Comparison of ENCODE assay signal across 1 cellular context in genomic region chr1:150293433-150294253, GRCh38.
TF ChIP-seq lines count a peak whose summit lies in the region.

Gene MRPS21, plus strand, starts transcription at chr1:150293861. Its CDS starts 506 bp downstream, at chr1:150294367.

TF ChIP-seq in HepG2, 621 proteins besides CTCF, POLR2A, EP300 and RAD21 (continued from another document and continues in another):
- TF ChIP-seq ZNF512B (CRISPR knock-in tag; IDR thresholded peaks at IDR 0.05; ENCODE audit: borderline replicate concordance) (no peak), ZNF883 (CRISPR knock-in tag; IDR thresholded peaks at IDR 0.05; ENCODE audit: not compliant biosample characterization) (peak; percentile 27), CHD2 (IDR thresholded peaks at IDR 0.05; ENCODE audit: low read depth, low read length) (no peak), ZNF331 (CRISPR knock-in tag; IDR thresholded peaks at IDR 0.05) (no peak), IRF1 (CRISPR knock-in tag; IDR thresholded peaks at IDR 0.05; ENCODE audit: low read depth) (no peak), ZSCAN29 (CRISPR knock-in tag; conservative IDR thresholded peaks at IDR 0.05) (no peak), ZNF354B (CRISPR knock-in tag; IDR thresholded peaks at IDR 0.05) (0 out of 2 replicates have a peak, but pooled peaks have one; percentile 55), HNRNPH1 (optimal IDR thresholded peaks at IDR 0.05; ENCODE audit: low read depth, low read length) (peak; percentile 71), TCF7 (IDR thresholded peaks at IDR 0.05; ENCODE audit: low read depth) (no peak), HDAC1 (CRISPR knock-in tag; IDR thresholded peaks at IDR 0.05) (peak; percentile 91), GFI1 (CRISPR knock-in tag; IDR thresholded peaks at IDR 0.05; ENCODE audit: borderline replicate concordance) (no peak; the same call in 1 of the 2 replicates), ZNF672 (CRISPR knock-in tag; IDR thresholded peaks at IDR 0.05) (no peak), ZNF691 (CRISPR knock-in tag; IDR thresholded peaks at IDR 0.05; ENCODE audit: borderline replicate concordance, low read depth) (no peak), SNAPC5 (CRISPR knock-in tag; IDR thresholded peaks at IDR 0.05; ENCODE audit: borderline replicate concordance) (no peak), BRF2 (CRISPR knock-in tag; IDR thresholded peaks at IDR 0.05) (0 out of 2 replicates have a peak, but pooled peaks have one; percentile 53), CEBPB (IDR thresholded peaks at IDR 0.05; ENCODE audit: borderline replicate concordance, low read depth, low read length) (peak; percentile 56; the same call in 1 of the 2 replicates), EED (CRISPR knock-in tag; IDR thresholded peaks at IDR 0.05) (no peak), SETDB1 (CRISPR knock-in tag; IDR thresholded peaks at IDR 0.05; ENCODE audit: borderline replicate concordance) (no peak), THAP7 (CRISPR knock-in tag; IDR thresholded peaks at IDR 0.05) (0 out of 2 replicates have a peak, but pooled peaks have one; percentile 31), BCL6 (CRISPR knock-in tag; IDR thresholded peaks at IDR 0.05) (no peak), SMARCE1 (IDR thresholded peaks at IDR 0.05; ENCODE audit: borderline replicate concordance) (no peak), CBFB (CRISPR knock-in tag; IDR thresholded peaks at IDR 0.05) (no peak), DPF2 (CRISPR knock-in tag; IDR thresholded peaks at IDR 0.05; ENCODE audit: borderline replicate concordance, low read depth) (no peak), SSRP1 (CRISPR knock-in tag; IDR thresholded peaks at IDR 0.05) (no peak), MYNN (CRISPR knock-in tag; IDR thresholded peaks at IDR 0.05; ENCODE audit: low read depth) (no peak), FOXA1 (IDR thresholded peaks at IDR 0.05) (no peak), FOXA1 (CRISPR knock-in tag; IDR thresholded peaks at IDR 0.05) (peak; percentile 68), ZMYM2 (CRISPR knock-in tag; IDR thresholded peaks at IDR 0.05) (no peak), GATAD1 (CRISPR knock-in tag; IDR thresholded peaks at IDR 0.05) (peak; percentile 97), TEF (CRISPR knock-in tag; IDR thresholded peaks at IDR 0.05) (no peak), ZNF263 (CRISPR knock-in tag; IDR thresholded peaks at IDR 0.05) (no peak), MAFK (conservative IDR thresholded peaks at IDR 0.05 in 1 of 2, IDR thresholded peaks at IDR 0.05 in 1 of 2; ENCODE audit: low read length in 2 of 2) (peak; percentile 58 to 65; a peak in 2 of 4 replicates), LRRFIP1 (CRISPR knock-in tag; conservative IDR thresholded peaks at IDR 0.05) (no peak), CREM (IDR thresholded peaks at IDR 0.05) (peak; percentile 94), CREM (CRISPR knock-in tag; IDR thresholded peaks at IDR 0.05) (0 out of 2 replicates have a peak, but pooled peaks have one; percentile 35), GZF1 (CRISPR knock-in tag; IDR thresholded peaks at IDR 0.05) (0 out of 2 replicates have a peak, but pooled peaks have one; percentile 53), MZF1 (CRISPR knock-in tag; IDR thresholded peaks at IDR 0.05; ENCODE audit: borderline replicate concordance) (0 out of 2 replicates have a peak, but pooled peaks have one; percentile 28), SP2 (CRISPR knock-in tag; IDR thresholded peaks at IDR 0.05) (no peak), ZNF543 (CRISPR knock-in tag; IDR thresholded peaks at IDR 0.05) (no peak), XBP1 (CRISPR knock-in tag; IDR thresholded peaks at IDR 0.05) (no peak), ZBTB49 (CRISPR knock-in tag; IDR thresholded peaks at IDR 0.05; ENCODE audit: borderline replicate concordance) (no peak), NFE2L2 (IDR thresholded peaks at IDR 0.05; ENCODE audit: low read length) (peak; percentile 35; the same call in 1 of the 2 replicates), ATF7-NPFF (CRISPR knock-in tag; IDR thresholded peaks at IDR 0.05; ENCODE audit: low read depth) (no peak), ISX (CRISPR knock-in tag; conservative IDR thresholded peaks at IDR 0.05) (no peak), RBM22 (optimal IDR thresholded peaks at IDR 0.05; ENCODE audit: low read length) (peak; percentile 78), DNMT1 (CRISPR knock-in tag; IDR thresholded peaks at IDR 0.05) (no peak; the same call in 1 of the 2 replicates), TSC22D2 (CRISPR knock-in tag; IDR thresholded peaks at IDR 0.05; ENCODE audit: borderline replicate concordance) (no peak), ZFAT (CRISPR knock-in tag; conservative IDR thresholded peaks at IDR 0.05) (no peak), PHF5A (CRISPR knock-in tag; IDR thresholded peaks at IDR 0.05; ENCODE audit: low read depth, unreplicated experiment) (no peak), ZNF589 (CRISPR knock-in tag; conservative IDR thresholded peaks at IDR 0.05) (no peak), ZNF10 (CRISPR knock-in tag; IDR thresholded peaks at IDR 0.05; ENCODE audit: borderline replicate concordance, low read depth) (no peak), IRF9 (CRISPR knock-in tag; IDR thresholded peaks at IDR 0.05; ENCODE audit: borderline replicate concordance) (no peak), NR1H2 (CRISPR knock-in tag; IDR thresholded peaks at IDR 0.05; ENCODE audit: borderline replicate concordance, low read depth) (no peak; the same call in 1 of the 2 replicates), RFXANK (CRISPR knock-in tag; IDR thresholded peaks at IDR 0.05) (no peak), ZSCAN20 (CRISPR knock-in tag; IDR thresholded peaks at IDR 0.05; ENCODE audit: borderline replicate concordance) (no peak), MAFF (IDR thresholded peaks at IDR 0.05; ENCODE audit: low read depth, low read length) (peak; percentile 54), MAX (IDR thresholded peaks at IDR 0.05) (peak; percentile 97), PAX8 (CRISPR knock-in tag; IDR thresholded peaks at IDR 0.05; ENCODE audit: borderline replicate concordance) (no peak), SPEN (CRISPR knock-in tag; IDR thresholded peaks at IDR 0.05; ENCODE audit: low read depth) (peak; percentile 88), DR1 (CRISPR knock-in tag; IDR thresholded peaks at IDR 0.05) (no peak), ATAD3A (CRISPR knock-in tag; IDR thresholded peaks at IDR 0.05) (no peak), IRF2 (CRISPR knock-in tag; IDR thresholded peaks at IDR 0.05) (peak; percentile 81), CC2D1A (CRISPR knock-in tag; IDR thresholded peaks at IDR 0.05) (no peak), AKAP8 (CRISPR knock-in tag; IDR thresholded peaks at IDR 0.05) (no peak), JARID2 (CRISPR knock-in tag; IDR thresholded peaks at IDR 0.05; ENCODE audit: insufficient replicate concordance) (no peak), ZNF780A (CRISPR knock-in tag; IDR thresholded peaks at IDR 0.05) (no peak), SYNCRIP (IDR thresholded peaks at IDR 0.05; ENCODE audit: insufficient read depth, low read depth, low read length) (no peak), SIN3B (IDR thresholded peaks at IDR 0.05; ENCODE audit: low read length) (peak; percentile 75)
